ENCODE assay signal across 1 cellular context in genomic region chr11:72006309-72007088, GRCh38.
TF ChIP-seq lines count a peak whose summit lies in the region.

No MANE protein-coding gene starts in this region.

TF ChIP-seq in K562, 482 proteins besides CTCF, POLR2A, EP300 and RAD21 (continued from another document):
- TF ChIP-seq TSHZ1 (CRISPR knock-in tag; IDR thresholded peaks at IDR 0.05) (no peak), TCF3 (CRISPR knock-in tag; IDR thresholded peaks at IDR 0.05) (no peak), ZNF830 (CRISPR knock-in tag; IDR thresholded peaks at IDR 0.05) (no peak), SMAD1 (IDR thresholded peaks at IDR 0.05; ENCODE audit: low read depth, low read length, partially characterized antibody) (no peak), CBX1 (IDR thresholded peaks at IDR 0.05; ENCODE audit: low read depth) (no peak)
